Comparison of ENCODE assay signal across 19 cellular contexts in the genomic region with DNA sequence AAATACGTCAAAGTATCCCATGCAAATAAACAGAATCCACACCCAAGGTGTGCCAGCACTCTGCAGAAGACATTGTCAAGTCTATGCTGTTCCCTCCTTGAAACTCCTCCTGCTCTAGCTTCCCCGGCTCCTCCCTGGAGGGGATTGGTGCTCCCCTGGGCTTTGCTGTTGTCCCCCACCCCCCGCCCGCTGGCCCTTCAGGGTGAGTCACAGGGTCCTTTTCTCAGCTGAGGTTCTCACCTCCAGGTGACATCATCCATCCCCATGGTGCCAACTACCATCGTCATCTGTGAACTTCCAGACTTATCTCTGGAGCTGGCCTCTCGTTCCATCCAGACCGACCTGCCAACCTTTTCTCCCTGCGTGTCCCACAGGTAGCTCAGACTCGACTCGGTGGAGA.
DNase-seq lines count a peak whose midpoint lies in the region; ATAC-seq, FAIRE-seq and TF ChIP-seq lines count a peak whose summit lies in the region.
"Had no signal": no experiment of that assay in that cellular context is flagged by ENCODE, and none has a peak within 500 bp of the region (broad histone marks: within the 10 kb centered on the region; RNA-seq: fewer than 3 reads in every experiment).

No MANE protein-coding gene starts in this region.

- no peak for FAIRE-seq in GM12878 (lab: Jason Lieb, UNC)
- FAIRE-seq: GM12892, GM18507, H54 had no signal

- TF ChIP-seq CTCF in GM12878 (IDR thresholded peaks at IDR 0.05 in 2 of 3, conservative IDR thresholded peaks at IDR 0.05 in 1 of 3; ENCODE audit: control insufficient read depth in 2 of 3, extremely low read depth in 1 of 3, insufficient read depth in 1 of 3, low read depth in 3 of 3, low read length in 3 of 3), result no peak
- TF ChIP-seq CTCF in spleen (IDR thresholded peaks at IDR 0.05 in 8 of 11, conservative IDR thresholded peaks at IDR 0.05 in 3 of 11), result no peak

- BruUV-seq in GM12878 (replicated peaks; lab: Mats Ljungman, UMichigan), result no TSS peak

- TF ChIP-seq EP300 in GM12878 (IDR thresholded peaks at IDR 0.05; ENCODE audit: borderline replicate concordance in 1 of 2, control insufficient read depth in 1 of 2, low read depth in 2 of 2, low read length in 2 of 2), result no peak

- RAD21 ChIA-PET in GM12878 (lab: Charles Lee; ENCODE audit: unreplicated experiment), result no interaction called here

- H3K4me1 ChIP-seq in GM12878 (ENCODE audit: control insufficient read depth, insufficient read depth, low read length) (no peaks in the 10 kb centered on the region), spleen (no peaks in the 10 kb centered on the region)

- TF ChIP-seq POLR2A in GM12878 (IDR thresholded peaks at IDR 0.05; ENCODE audit: low read depth, low read length) (no peak), spleen (IDR thresholded peaks at IDR 0.05) (no peak)

- in situ Hi-C loops in GM12878 (cut with MboI), result no loop called here

- H4K20me1 ChIP-seq in GM12878 (ENCODE audit: control insufficient read depth, insufficient read depth), result no peaks in the 10 kb centered on the region
- H4K20me1 ChIP-seq: BLaER1 had no signal

- no peaks in the 10 kb centered on the region for H3K9me3 ChIP-seq in GM12878 (replicated peaks; ENCODE audit: control insufficient read depth, insufficient read depth, low read length)
- H3K9me3 ChIP-seq in spleen, result no peaks in the 10 kb centered on the region
- H3K9me3 ChIP-seq: BLaER1 had no signal

- no peak overlapping the region for H3K9ac ChIP-seq in GM12878 (ENCODE audit: control insufficient read depth, insufficient read depth, low read length)
- H3K9ac ChIP-seq: BLaER1 had no signal

- peak; percentile 24 for DNase-seq in activated CD8-positive, alpha-beta memory T cell treated with anti-CD3 and anti-CD28 coated beads for 24 hours
- no peak for DNase-seq in activated CD8-positive, alpha-beta memory T cell treated with anti-CD3 and anti-CD28 coated beads, Interleukin-2, amount 50 U/mL, for 4 hours
- DNase-seq in GM12878 (ENCODE audit: low read depth, low spot score), result no peak
- DNase-seq in islet precursor cell, result peak; percentile 43
- peak; percentile 34 for DNase-seq in spleen
- no peak for DNase-seq in NCI-H510A treated with DMSO at 0.1 percent for 48 hours (lab: John Stamatoyannopoulos, UW)
- no peak for DNase-seq in NCI-H187 (lab: John Stamatoyannopoulos, UW)
- no peak for DNase-seq in NCI-H748 treated with DMSO at 0.1 percent for 48 hours (lab: John Stamatoyannopoulos, UW)
- DNase-seq: 8988T; CD4-positive, alpha-beta memory T cell; DMS79 treated with DMSO at 0.1 percent for 48 hours; EL; HCEC 1CT; HFFc6 had no signal

- H3K27me3 ChIP-seq in GM12878 (replicated peaks in 1 of 2; ENCODE audit: control insufficient read depth in 2 of 2, insufficient read depth in 2 of 2, low read length in 1 of 2) (peaks cover 0 to 1% of the 10 kb centered on the region in 2 experiments; a peak in 1 of 4 replicates), spleen (replicated peaks in 1 of 7) (no peaks in the 10 kb centered on the region)
- H3K27me3 ChIP-seq: BLaER1 had no signal

- SMC1A ChIA-PET in GM12878 (lab: Charles Lee; ENCODE audit: uncharacterized antibody, unreplicated experiment), result no interaction called here

- H3K4me2 ChIP-seq in GM12878 (ENCODE audit: control insufficient read depth, insufficient read depth), result no peak overlapping the region
- H3K4me2 ChIP-seq: BLaER1, GM23338 had no signal

- H3K27ac ChIP-seq in GM12878 (ENCODE audit: control insufficient read depth, insufficient read depth) (no peak overlapping the region), spleen (no peak overlapping the region)
- H3K27ac ChIP-seq: BLaER1 had no signal

- H3K4me3 ChIP-seq in GM12878 (no peak overlapping the region), spleen (no peak overlapping the region)
- H3K4me3 ChIP-seq: BLaER1, GM23338 had no signal

- WGBS in GM12878 (ENCODE audit: insufficient coverage, insufficient replicate concordance, low lambda C conversion rate, missing lambda C conversion rate), result 28% methylated on average over 10 of the region's 10 CpGs
- 82 to 97% (median 91%) methylated on average over 10 of the region's 10 CpGs for WGBS in spleen, 5 donors

- intact Hi-C loops in GM12878 (cut with micrococcal nuclease; ENCODE audit: unreplicated experiment) (no loop called here), spleen (cut with DNase I; ENCODE audit: low total_unique reads) (no loop called here)

- CTCF ChIA-PET in GM12878 (lab: Yijun Ruan, JAX), result no interaction called here

- H3K36me3 ChIP-seq in GM12878 (ENCODE audit: control insufficient read depth in 2 of 2, insufficient read depth in 2 of 2, low read length in 1 of 2) (no peaks in the 10 kb centered on the region), spleen (no peaks in the 10 kb centered on the region)
- H3K36me3 ChIP-seq: BLaER1 had no signal

- POLR2A ChIA-PET in GM12878 (lab: Charles Lee), result no interaction called here

- ATAC-seq in GM12878, result no peak
- ATAC-seq: GM23338 had no signal

- no peak for TF ChIP-seq RAD21 in GM12878 (IDR thresholded peaks at IDR 0.05; ENCODE audit: insufficient read depth, low read depth, low read length)

- H3K79me2 ChIP-seq in GM12878 (ENCODE audit: control insufficient read depth, insufficient read depth, low read length), result no peaks in the 10 kb centered on the region

- H2AFZ ChIP-seq in GM12878 (ENCODE audit: control insufficient read depth, low read depth, low read length), result no peak overlapping the region
- H2AFZ ChIP-seq: GM23338 had no signal

TF ChIP-seq in GM12878, 131 proteins besides CTCF, POLR2A, EP300 and RAD21:
- TF ChIP-seq MEF2B (IDR thresholded peaks at IDR 0.05; ENCODE audit: partially characterized antibody, poor library complexity, severe bottlenecking) (peak; percentile 68), ZNF217 (IDR thresholded peaks at IDR 0.05) (no peak)
TF ChIP-seq in GM12878: peak in this region for 1.

Comparison
In these comparisons a context has a peak if more than half of its experiments do, and no peak if none do; other contexts are left out.
1. DNase-seq: peak in activated CD8-positive, alpha-beta memory T cell treated with anti-CD3 and anti-CD28 coated beads for 24 hours (single experiment), islet precursor cell (single experiment) and spleen (single experiment); none in activated CD8-positive, alpha-beta memory T cell treated with anti-CD3 and anti-CD28 coated beads, Interleukin-2, amount 50 U/mL, for 4 hours (single experiment), GM12878 (single experiment), NCI-H510A treated with DMSO at 0.1 percent for 48 hours (single experiment), NCI-H187 (0 of 2) and NCI-H748 treated with DMSO at 0.1 percent for 48 hours (single experiment).